1 cellular context compared by ENCODE assay signal in the genomic region with DNA sequence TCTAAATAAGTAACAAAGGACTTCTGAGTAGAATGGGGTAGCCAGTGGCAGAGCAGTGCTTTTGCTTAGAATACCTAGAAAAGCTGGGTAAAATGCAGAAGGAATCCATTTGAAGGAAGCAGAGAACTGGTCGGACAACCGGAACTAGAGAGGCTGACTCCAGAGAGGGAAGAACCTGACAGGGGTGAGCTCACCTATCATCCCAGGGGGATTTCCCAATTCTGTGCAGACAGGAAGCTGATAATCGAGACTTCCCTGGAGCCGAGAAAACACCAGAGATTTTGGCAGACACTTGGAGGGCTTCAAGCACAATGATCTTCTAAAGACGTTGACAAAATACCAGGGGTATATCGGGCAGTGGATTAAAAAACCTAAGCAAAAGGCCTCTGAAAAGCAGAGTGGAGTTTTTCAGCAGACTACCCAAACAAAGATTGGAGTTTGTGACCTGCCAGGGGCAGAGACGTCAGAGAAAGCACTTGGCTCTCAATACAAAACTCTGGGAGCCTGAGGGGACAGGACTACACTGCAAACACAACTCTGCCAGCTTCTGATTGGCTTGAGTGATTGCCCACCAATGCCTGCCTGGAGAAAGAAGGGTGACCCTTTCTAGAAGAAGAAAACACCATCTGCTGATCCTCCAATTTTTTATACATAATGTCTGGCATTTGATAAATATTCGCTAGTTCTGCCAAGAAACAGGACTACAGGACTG.
TF ChIP-seq lines count a peak whose summit lies in the region.

No MANE protein-coding gene starts in this region.

TF ChIP-seq in GM23338, 12 proteins besides CTCF, POLR2A, EP300 and RAD21:
- no peak for TF ChIP-seq EZH2phosphoT487 (IDR thresholded peaks at IDR 0.05; ENCODE audit: unreplicated experiment)
- TF ChIP-seq, protein P1, sequence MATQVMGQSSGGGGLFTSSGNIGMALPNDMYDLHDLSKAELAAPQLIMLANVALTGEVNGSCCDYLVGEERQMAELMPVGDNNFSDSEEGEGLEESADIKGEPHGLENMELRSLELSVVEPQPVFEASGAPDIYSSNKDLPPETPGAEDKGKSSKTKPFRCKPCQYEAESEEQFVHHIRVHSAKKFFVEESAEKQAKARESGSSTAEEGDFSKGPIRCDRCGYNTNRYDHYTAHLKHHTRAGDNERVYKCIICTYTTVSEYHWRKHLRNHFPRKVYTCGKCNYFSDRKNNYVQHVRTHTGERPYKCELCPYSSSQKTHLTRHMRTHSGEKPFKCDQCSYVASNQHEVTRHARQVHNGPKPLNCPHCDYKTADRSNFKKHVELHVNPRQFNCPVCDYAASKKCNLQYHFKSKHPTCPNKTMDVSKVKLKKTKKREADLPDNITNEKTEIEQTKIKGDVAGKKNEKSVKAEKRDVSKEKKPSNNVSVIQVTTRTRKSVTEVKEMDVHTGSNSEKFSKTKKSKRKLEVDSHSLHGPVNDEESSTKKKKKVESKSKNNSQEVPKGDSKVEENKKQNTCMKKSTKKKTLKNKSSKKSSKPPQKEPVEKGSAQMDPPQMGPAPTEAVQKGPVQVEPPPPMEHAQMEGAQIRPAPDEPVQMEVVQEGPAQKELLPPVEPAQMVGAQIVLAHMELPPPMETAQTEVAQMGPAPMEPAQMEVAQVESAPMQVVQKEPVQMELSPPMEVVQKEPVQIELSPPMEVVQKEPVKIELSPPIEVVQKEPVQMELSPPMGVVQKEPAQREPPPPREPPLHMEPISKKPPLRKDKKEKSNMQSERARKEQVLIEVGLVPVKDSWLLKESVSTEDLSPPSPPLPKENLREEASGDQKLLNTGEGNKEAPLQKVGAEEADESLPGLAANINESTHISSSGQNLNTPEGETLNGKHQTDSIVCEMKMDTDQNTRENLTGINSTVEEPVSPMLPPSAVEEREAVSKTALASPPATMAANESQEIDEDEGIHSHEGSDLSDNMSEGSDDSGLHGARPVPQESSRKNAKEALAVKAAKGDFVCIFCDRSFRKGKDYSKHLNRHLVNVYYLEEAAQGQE (IDR thresholded peaks at IDR 0.05; ENCODE audit: unreplicated experiment), result no peak
- no peak for TF ChIP-seq STAT1 (IDR thresholded peaks at IDR 0.05; ENCODE audit: unreplicated experiment)
- no peak for TF ChIP-seq JUNB (IDR thresholded peaks at IDR 0.05; ENCODE audit: unreplicated experiment)
- no peak for TF ChIP-seq EZH2 (IDR thresholded peaks at IDR 0.05; ENCODE audit: low read depth, unreplicated experiment)
- TF ChIP-seq POLR2AphosphoS5 (IDR thresholded peaks at IDR 0.05; ENCODE audit: low read depth), result no peak
- TF ChIP-seq, protein P2, sequence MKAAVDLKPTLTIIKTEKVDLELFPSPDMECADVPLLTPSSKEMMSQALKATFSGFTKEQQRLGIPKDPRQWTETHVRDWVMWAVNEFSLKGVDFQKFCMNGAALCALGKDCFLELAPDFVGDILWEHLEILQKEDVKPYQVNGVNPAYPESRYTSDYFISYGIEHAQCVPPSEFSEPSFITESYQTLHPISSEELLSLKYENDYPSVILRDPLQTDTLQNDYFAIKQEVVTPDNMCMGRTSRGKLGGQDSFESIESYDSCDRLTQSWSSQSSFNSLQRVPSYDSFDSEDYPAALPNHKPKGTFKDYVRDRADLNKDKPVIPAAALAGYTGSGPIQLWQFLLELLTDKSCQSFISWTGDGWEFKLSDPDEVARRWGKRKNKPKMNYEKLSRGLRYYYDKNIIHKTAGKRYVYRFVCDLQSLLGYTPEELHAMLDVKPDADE (IDR thresholded peaks at IDR 0.05), result no peak
- TF ChIP-seq NANOG (IDR thresholded peaks at IDR 0.05; ENCODE audit: borderline replicate concordance), result no peak
- no peak for TF ChIP-seq ZNF331 (CRISPR knock-in tag; IDR thresholded peaks at IDR 0.05; ENCODE audit: low read depth)
- TF ChIP-seq, protein P3, sequence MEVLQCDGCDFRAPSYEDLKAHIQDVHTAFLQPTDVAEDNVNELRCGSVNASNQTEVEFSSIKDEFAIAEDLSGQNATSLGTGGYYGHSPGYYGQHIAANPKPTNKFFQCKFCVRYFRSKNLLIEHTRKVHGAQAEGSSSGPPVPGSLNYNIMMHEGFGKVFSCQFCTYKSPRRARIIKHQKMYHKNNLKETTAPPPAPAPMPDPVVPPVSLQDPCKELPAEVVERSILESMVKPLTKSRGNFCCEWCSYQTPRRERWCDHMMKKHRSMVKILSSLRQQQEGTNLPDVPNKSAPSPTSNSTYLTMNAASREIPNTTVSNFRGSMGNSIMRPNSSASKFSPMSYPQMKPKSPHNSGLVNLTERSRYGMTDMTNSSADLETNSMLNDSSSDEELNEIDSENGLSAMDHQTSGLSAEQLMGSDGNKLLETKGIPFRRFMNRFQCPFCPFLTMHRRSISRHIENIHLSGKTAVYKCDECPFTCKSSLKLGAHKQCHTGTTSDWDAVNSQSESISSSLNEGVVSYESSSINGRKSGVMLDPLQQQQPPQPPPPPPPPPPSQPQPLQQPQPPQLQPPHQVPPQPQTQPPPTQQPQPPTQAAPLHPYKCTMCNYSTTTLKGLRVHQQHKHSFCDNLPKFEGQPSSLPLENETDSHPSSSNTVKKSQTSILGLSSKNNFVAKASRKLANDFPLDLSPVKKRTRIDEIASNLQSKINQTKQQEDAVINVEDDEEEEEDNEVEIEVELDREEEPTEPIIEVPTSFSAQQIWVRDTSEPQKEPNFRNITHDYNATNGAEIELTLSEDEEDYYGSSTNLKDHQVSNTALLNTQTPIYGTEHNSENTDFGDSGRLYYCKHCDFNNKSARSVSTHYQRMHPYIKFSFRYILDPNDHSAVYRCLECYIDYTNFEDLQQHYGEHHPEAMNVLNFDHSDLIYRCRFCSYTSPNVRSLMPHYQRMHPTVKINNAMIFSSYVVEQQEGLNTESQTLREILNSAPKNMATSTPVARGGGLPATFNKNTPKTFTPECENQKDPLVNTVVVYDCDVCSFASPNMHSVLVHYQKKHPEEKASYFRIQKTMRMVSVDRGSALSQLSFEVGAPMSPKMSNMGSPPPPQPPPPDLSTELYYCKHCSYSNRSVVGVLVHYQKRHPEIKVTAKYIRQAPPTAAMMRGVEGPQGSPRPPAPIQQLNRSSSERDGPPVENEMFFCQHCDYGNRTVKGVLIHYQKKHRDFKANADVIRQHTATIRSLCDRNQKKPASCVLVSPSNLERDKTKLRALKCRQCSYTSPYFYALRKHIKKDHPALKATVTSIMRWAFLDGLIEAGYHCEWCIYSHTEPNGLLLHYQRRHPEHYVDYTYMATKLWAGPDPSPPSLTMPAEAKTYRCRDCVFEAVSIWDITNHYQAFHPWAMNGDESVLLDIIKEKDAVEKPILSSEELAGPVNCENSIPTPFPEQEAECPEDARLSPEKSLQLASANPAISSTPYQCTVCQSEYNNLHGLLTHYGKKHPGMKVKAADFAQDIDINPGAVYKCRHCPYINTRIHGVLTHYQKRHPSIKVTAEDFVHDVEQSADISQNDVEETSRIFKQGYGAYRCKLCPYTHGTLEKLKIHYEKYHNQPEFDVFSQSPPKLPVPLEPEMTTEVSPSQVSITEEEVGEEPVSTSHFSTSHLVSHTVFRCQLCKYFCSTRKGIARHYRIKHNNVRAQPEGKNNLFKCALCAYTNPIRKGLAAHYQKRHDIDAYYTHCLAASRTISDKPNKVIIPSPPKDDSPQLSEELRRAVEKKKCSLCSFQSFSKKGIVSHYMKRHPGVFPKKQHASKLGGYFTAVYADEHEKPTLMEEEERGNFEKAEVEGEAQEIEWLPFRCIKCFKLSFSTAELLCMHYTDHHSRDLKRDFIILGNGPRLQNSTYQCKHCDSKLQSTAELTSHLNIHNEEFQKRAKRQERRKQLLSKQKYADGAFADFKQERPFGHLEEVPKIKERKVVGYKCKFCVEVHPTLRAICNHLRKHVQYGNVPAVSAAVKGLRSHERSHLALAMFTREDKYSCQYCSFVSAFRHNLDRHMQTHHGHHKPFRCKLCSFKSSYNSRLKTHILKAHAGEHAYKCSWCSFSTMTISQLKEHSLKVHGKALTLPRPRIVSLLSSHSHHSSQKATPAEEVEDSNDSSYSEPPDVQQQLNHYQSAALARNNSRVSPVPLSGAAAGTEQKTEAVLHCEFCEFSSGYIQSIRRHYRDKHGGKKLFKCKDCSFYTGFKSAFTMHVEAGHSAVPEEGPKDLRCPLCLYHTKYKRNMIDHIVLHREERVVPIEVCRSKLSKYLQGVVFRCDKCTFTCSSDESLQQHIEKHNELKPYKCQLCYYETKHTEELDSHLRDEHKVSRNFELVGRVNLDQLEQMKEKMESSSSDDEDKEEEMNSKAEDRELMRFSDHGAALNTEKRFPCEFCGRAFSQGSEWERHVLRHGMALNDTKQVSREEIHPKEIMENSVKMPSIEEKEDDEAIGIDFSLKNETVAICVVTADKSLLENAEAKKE (CRISPR knock-in tag; IDR thresholded peaks at IDR 0.05), result no peak
- TF ChIP-seq CREB1 (CRISPR knock-in tag; IDR thresholded peaks at IDR 0.05; ENCODE audit: low read depth), result no peak
- TF ChIP-seq ZNF114 (CRISPR knock-in tag; IDR thresholded peaks at IDR 0.05), result no peak
